In the genomic region with DNA sequence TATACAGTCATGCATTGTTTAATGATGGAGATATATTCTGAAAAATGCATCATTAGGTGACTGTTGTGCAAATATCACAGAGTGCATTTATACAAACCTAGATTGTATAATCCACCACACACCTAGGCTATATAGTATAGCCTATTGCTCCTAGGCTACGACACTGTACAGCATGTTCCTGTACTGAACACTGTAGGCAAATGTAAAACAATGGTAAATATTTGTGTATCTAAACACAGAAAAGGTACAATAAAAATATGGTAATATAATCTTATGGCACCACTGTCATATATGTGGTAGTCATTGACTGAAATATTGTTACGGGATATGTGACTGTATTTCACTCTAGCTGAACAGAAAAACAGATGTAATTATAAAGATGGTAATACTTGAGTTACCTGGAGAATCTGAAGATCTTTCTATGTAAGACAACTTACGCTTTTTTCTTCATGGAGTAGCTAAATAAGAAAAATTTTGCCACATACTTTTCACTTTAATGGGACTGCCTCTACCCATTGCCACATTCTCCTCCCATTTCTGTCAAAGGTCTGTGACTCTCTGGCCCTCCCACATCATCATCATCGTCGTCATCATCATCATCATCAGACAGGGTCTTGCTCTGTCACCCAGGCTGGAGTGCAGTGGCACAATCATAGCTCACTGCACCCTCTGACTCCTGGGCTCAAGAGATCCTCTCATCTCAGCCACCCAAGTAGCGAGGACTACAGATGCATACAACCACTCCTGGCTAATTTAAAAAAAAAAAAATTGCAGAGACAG, we compare ENCODE assay signal across 2 cellular contexts.
TF ChIP-seq lines count a peak whose summit lies in the region.

No MANE protein-coding gene starts in this region.

TF ChIP-seq in A549, 52 proteins besides CTCF, POLR2A, EP300 and RAD21 (continued from another document):
- TF ChIP-seq, protein P1, sequence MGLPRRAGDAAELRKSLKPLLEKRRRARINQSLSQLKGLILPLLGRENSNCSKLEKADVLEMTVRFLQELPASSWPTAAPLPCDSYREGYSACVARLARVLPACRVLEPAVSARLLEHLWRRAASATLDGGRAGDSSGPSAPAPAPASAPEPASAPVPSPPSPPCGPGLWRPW (IDR thresholded peaks at IDR 0.05) = no peak
- TF ChIP-seq TP53 (CRISPR knock-in tag; IDR thresholded peaks at IDR 0.05) (no peak), BHLHE40 (IDR thresholded peaks at IDR 0.05; ENCODE audit: low read depth, low read length) (no peak), HOXA7 (CRISPR knock-in tag; IDR thresholded peaks at IDR 0.05) (no peak), SREBF2 (IDR thresholded peaks at IDR 0.05) (no peak), EHMT2 (IDR thresholded peaks at IDR 0.05; ENCODE audit: low read depth) (no peak), SMC3 (IDR thresholded peaks at IDR 0.05) (no peak), FOSB (CRISPR knock-in tag; IDR thresholded peaks at IDR 0.05) (no peak), GATA3 (IDR thresholded peaks at IDR 0.05; ENCODE audit: borderline replicate concordance) (no peak), CBX2 (IDR thresholded peaks at IDR 0.05; ENCODE audit: borderline replicate concordance, low read depth) (no peak), HDAC2 (IDR thresholded peaks at IDR 0.05) (no peak)
- TF ChIP-seq, protein P2, sequence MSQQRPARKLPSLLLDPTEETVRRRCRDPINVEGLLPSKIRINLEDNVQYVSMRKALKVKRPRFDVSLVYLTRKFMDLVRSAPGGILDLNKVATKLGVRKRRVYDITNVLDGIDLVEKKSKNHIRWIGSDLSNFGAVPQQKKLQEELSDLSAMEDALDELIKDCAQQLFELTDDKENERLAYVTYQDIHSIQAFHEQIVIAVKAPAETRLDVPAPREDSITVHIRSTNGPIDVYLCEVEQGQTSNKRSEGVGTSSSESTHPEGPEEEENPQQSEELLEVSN (IDR thresholded peaks at IDR 0.05; ENCODE audit: borderline replicate concordance, low read depth) = no peak
- TF ChIP-seq, protein P3, sequence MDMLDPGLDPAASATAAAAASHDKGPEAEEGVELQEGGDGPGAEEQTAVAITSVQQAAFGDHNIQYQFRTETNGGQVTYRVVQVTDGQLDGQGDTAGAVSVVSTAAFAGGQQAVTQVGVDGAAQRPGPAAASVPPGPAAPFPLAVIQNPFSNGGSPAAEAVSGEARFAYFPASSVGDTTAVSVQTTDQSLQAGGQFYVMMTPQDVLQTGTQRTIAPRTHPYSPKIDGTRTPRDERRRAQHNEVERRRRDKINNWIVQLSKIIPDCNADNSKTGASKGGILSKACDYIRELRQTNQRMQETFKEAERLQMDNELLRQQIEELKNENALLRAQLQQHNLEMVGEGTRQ (IDR thresholded peaks at IDR 0.05) = no peak
- TF ChIP-seq, protein P4, sequence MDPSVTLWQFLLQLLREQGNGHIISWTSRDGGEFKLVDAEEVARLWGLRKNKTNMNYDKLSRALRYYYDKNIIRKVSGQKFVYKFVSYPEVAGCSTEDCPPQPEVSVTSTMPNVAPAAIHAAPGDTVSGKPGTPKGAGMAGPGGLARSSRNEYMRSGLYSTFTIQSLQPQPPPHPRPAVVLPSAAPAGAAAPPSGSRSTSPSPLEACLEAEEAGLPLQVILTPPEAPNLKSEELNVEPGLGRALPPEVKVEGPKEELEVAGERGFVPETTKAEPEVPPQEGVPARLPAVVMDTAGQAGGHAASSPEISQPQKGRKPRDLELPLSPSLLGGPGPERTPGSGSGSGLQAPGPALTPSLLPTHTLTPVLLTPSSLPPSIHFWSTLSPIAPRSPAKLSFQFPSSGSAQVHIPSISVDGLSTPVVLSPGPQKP (IDR thresholded peaks at IDR 0.05; ENCODE audit: low read depth, low read length) = no peak
- TF ChIP-seq, protein P5, sequence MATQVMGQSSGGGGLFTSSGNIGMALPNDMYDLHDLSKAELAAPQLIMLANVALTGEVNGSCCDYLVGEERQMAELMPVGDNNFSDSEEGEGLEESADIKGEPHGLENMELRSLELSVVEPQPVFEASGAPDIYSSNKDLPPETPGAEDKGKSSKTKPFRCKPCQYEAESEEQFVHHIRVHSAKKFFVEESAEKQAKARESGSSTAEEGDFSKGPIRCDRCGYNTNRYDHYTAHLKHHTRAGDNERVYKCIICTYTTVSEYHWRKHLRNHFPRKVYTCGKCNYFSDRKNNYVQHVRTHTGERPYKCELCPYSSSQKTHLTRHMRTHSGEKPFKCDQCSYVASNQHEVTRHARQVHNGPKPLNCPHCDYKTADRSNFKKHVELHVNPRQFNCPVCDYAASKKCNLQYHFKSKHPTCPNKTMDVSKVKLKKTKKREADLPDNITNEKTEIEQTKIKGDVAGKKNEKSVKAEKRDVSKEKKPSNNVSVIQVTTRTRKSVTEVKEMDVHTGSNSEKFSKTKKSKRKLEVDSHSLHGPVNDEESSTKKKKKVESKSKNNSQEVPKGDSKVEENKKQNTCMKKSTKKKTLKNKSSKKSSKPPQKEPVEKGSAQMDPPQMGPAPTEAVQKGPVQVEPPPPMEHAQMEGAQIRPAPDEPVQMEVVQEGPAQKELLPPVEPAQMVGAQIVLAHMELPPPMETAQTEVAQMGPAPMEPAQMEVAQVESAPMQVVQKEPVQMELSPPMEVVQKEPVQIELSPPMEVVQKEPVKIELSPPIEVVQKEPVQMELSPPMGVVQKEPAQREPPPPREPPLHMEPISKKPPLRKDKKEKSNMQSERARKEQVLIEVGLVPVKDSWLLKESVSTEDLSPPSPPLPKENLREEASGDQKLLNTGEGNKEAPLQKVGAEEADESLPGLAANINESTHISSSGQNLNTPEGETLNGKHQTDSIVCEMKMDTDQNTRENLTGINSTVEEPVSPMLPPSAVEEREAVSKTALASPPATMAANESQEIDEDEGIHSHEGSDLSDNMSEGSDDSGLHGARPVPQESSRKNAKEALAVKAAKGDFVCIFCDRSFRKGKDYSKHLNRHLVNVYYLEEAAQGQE (IDR thresholded peaks at IDR 0.05) = no peak

TF ChIP-seq in HEK293, 187 proteins besides CTCF, POLR2A, EP300 and RAD21 (continued from another document):
- TF ChIP-seq, protein P6, sequence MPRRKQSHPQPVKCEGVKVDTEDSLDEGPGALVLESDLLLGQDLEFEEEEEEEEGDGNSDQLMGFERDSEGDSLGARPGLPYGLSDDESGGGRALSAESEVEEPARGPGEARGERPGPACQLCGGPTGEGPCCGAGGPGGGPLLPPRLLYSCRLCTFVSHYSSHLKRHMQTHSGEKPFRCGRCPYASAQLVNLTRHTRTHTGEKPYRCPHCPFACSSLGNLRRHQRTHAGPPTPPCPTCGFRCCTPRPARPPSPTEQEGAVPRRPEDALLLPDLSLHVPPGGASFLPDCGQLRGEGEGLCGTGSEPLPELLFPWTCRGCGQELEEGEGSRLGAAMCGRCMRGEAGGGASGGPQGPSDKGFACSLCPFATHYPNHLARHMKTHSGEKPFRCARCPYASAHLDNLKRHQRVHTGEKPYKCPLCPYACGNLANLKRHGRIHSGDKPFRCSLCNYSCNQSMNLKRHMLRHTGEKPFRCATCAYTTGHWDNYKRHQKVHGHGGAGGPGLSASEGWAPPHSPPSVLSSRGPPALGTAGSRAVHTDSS (tag by site-specific recombination; IDR thresholded peaks at IDR 0.05) = peak; percentile 78
